ENCODE assay signal across 2 cellular contexts in genomic region chr20:25254571-25254970, GRCh38.
TF ChIP-seq lines count a peak whose summit lies in the region.

No MANE protein-coding gene starts in this region.

TF ChIP-seq in SK-N-SH, 30 proteins besides CTCF, POLR2A, EP300 and RAD21 (continued from another document):
- TF ChIP-seq ZBTB33 (IDR thresholded peaks at IDR 0.05; ENCODE audit: borderline replicate concordance, low read depth) (no peak), MXI1 (IDR thresholded peaks at IDR 0.05; ENCODE audit: low read depth, low read length) (peak; percentile 68; the same call in 1 of the 2 replicates), RCOR1 (IDR thresholded peaks at IDR 0.05; ENCODE audit: low read length) (peak; percentile 84; the same call in 1 of the 2 replicates), CHD2 (IDR thresholded peaks at IDR 0.05; ENCODE audit: low read length, partially characterized antibody) (peak; percentile 65)

TF ChIP-seq in HEK293T, 16 proteins besides CTCF, POLR2A, EP300 and RAD21 (continued from another document):
- TF ChIP-seq FOXA1 (IDR thresholded peaks at IDR 0.05), result no peak
- no peak for TF ChIP-seq ELF4 (IDR thresholded peaks at IDR 0.05)
